1 cellular context compared by ENCODE assay signal in genomic region chr5:5511904-5512416, GRCh38.
TF ChIP-seq lines count a peak whose summit lies in the region.

No MANE protein-coding gene starts in this region.

TF ChIP-seq in K562, 482 proteins besides CTCF, POLR2A, EP300 and RAD21 (continued from another document):
- TF ChIP-seq, protein P1, sequence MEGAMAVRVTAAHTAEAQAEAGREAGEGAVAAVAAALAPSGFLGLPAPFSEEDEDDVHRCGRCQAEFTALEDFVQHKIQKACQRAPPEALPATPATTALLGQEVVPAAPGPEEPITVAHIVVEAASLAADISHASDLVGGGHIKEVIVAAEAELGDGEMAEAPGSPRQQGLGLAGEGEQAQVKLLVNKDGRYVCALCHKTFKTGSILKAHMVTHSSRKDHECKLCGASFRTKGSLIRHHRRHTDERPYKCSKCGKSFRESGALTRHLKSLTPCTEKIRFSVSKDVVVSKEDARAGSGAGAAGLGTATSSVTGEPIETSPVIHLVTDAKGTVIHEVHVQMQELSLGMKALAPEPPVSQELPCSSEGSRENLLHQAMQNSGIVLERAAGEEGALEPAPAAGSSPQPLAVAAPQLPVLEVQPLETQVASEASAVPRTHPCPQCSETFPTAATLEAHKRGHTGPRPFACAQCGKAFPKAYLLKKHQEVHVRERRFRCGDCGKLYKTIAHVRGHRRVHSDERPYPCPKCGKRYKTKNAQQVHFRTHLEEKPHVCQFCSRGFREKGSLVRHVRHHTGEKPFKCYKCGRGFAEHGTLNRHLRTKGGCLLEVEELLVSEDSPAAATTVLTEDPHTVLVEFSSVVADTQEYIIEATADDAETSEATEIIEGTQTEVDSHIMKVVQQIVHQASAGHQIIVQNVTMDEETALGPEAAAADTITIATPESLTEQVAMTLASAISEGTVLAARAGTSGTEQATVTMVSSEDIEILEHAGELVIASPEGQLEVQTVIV (CRISPR knock-in tag; IDR thresholded peaks at IDR 0.05; ENCODE audit: borderline replicate concordance): no peak
